In genomic region chr11:122743949-122744876, GRCh38 we compare ENCODE assay signal across 8 cellular contexts.
DNase-seq lines count a peak whose midpoint lies in the region; ATAC-seq and TF ChIP-seq lines count a peak whose summit lies in the region.

No MANE protein-coding gene starts in this region.

- no peak for TF ChIP-seq POLR2A in stomach (IDR thresholded peaks at IDR 0.05)

- peak overlapping the region; percentile 99 for H3K27ac ChIP-seq in KOPT-K1 (ENCODE audit: low read depth, low read length, poor library complexity, severe bottlenecking)
- H3K27ac ChIP-seq in lower lobe of right lung: peak overlapping the region; percentile 12
- H3K27ac ChIP-seq in stomach: peak overlapping the region; percentile 42 to 73 (median 66)

- intact Hi-C loops in lower lobe of right lung (cut with DNase I) (no loop called here), stomach (cut with DNase I; ENCODE audit: low total_unique reads) (no loop called here)

- peak in 2 of 3 experiments; percentile 56 to 62 for DNase-seq in activated CD8-positive, alpha-beta memory T cell treated with anti-CD3 and anti-CD28 coated beads for 48 hours (ENCODE audit: low read depth in 2 of 3, low spot score in 2 of 3)
- DNase-seq in lower lobe of right lung (no peak), stomach (peak; percentile 31), DMS79 treated with DMSO at 0.1 percent for 48 hours (lab: John Stamatoyannopoulos, UW) (no peak), NCI-H1417 treated with DMSO at 0.1 percent for 48 hours (lab: John Stamatoyannopoulos, UW) (no peak), NCI-H510A treated with DMSO at 0.1 percent for 48 hours (lab: John Stamatoyannopoulos, UW) (no peak)

- ATAC-seq in GM21367 (IDR thresholded peaks at IDR 0.05; ENCODE audit: unreplicated experiment) (peak; percentile 45), lower lobe of right lung (peak; percentile 34 to 40)

- TF ChIP-seq CTCF in lower lobe of right lung (IDR thresholded peaks at IDR 0.05) (no peak), stomach (IDR thresholded peaks at IDR 0.05) (no peak)

- H3K9me3 ChIP-seq in KOPT-K1 (ENCODE audit: insufficient read depth, low read length, poor library complexity, severe bottlenecking): no peaks in the 10 kb centered on the region
- H3K9me3 ChIP-seq in lower lobe of right lung: no peaks in the 10 kb centered on the region
- no peaks in the 10 kb centered on the region for H3K9me3 ChIP-seq in stomach

- H3K4me1 ChIP-seq in lower lobe of right lung: peaks cover 62% of the 10 kb centered on the region
- peaks cover 0 to 28% (median 6%) of the 10 kb centered on the region in 4 donors for H3K4me1 ChIP-seq in stomach

- WGBS in stomach, 5 donors: 69 to 82% (median 75%) methylated on average over 12 of the region's 12 CpGs

- no peak for TF ChIP-seq EP300 in stomach (IDR thresholded peaks at IDR 0.05)

- no peak overlapping the region for H3K4me3 ChIP-seq in lower lobe of right lung
- H3K4me3 ChIP-seq in stomach: no peak overlapping the region

- H3K36me3 ChIP-seq in KOPT-K1 (ENCODE audit: insufficient read depth, low read length) (peaks cover 2% of the 10 kb centered on the region; the same call in 1 of the 2 replicates), lower lobe of right lung (no peaks in the 10 kb centered on the region), stomach (no peaks in the 10 kb centered on the region)

- H3K27me3 ChIP-seq in lower lobe of right lung (ENCODE audit: low read depth) (no peaks in the 10 kb centered on the region), stomach (peaks cover 0 to 5% (median 0%) of the 10 kb centered on the region in 3 donors)

Comparison
In these comparisons a context has a peak if more than half of its experiments do, and no peak if none do; other contexts are left out.
1. H3K27ac ChIP-seq: peak in every context shown above with its lines; median percentile 99 in KOPT-K1; 66 in stomach; 12 in lower lobe of right lung.
2. DNase-seq: peak in activated CD8-positive, alpha-beta memory T cell treated with anti-CD3 and anti-CD28 coated beads for 48 hours (2 of 3) and stomach (single experiment); none in lower lobe of right lung (single experiment), DMS79 treated with DMSO at 0.1 percent for 48 hours (single experiment), NCI-H1417 treated with DMSO at 0.1 percent for 48 hours (single experiment) and NCI-H510A treated with DMSO at 0.1 percent for 48 hours (single experiment).